8 cellular contexts compared by ENCODE assay signal in the genomic region with DNA sequence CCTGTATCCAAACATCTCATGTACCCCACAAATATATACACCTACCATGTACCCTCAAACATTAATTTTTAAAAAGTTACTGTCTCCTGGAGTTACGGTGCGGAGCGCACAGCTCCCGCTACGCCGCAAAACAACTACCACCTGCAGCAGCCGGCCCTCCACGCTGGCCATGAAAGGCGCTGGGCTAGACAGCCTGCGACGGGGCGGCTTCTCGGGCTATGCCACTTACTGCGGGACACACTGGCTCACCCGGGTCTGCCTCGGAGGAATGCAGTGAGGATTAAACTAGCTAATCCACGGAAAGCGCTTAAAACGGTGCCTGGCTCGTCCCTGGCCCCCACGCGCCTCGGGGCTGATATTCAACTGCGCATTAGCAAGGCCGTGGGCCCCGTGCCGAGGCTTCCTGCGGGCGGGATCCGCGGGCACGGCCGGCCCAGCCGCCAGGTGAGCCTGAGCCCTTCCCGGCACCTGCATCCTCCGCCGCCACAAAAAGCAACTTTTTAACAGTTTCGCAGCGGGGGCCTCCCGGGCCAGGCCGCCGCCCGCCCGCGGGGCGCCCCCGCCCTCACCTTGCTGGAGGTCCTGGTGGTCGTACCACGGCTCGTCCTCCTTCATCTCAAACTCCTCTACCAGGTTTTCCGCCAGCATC. TPM values are rescaled to one million over a fixed set of nuclear protein-coding genes. Genes with fewer than 3 reads are reported as not detected.
A peak's percentile ranks its signal among the peaks of the same experiment; 100 is the strongest.
DNase-seq lines count a peak whose midpoint lies in the region; ATAC-seq, FAIRE-seq and TF ChIP-seq lines count a peak whose summit lies in the region.

No MANE protein-coding gene starts in this region.

- CTCF ChIA-PET in T-cell (lab: Charles Lee) (interaction anchor here in 1 of 2 donors (1.4 kb wide), 1 partner anchor 16 kb away, joined by 6 read pairs; no protein-coding TSS in a partner anchor), MCF 10A (lab: Yijun Ruan, JAX) (interaction anchor here (0.6 to 0.7 kb wide), 3 partner anchors 23 to 48 kb away, joined by 3 to 4 read pairs (median 3); no protein-coding TSS in a partner anchor)

- H3K9ac ChIP-seq in keratinocyte (ENCODE audit: control insufficient read depth, extremely low read depth, insufficient read depth, low read length): peak overlapping the region; percentile 85

- H3K4me3 Mint-ChIP-seq in T-cell (peak overlapping the region; percentile 96 to 98 (median 98)), MCF 10A (ENCODE audit: unreplicated experiment) (peak overlapping the region; percentile 99)

- BruUV-seq in MCF 10A (replicated peaks; lab: Mats Ljungman, UMichigan): no TSS peak

- POLR2A ChIA-PET in T-cell (lab: Charles Lee): interaction anchor here in 1 of 2 donors (0.9 kb wide), 1 partner anchor 16 kb away, joined by 6 read pairs; no protein-coding TSS in a partner anchor
- POLR2A ChIA-PET in MCF 10A (lab: Yijun Ruan, JAX): interaction anchor here (0.6 to 2.7 kb wide), 15 partner anchors 10 to 421 kb away, joined by 3 to 24 read pairs (median 8); a partner anchor contains a TSS

- H3K27me3 ChIP-seq in ACC112 (ENCODE audit: insufficient read depth, low read length) (no peaks in the 10 kb centered on the region), keratinocyte (ENCODE audit: control insufficient read depth, extremely low read depth, insufficient read depth, low read length) (no peaks in the 10 kb centered on the region)

- H2AFZ ChIP-seq in ACC112 (ENCODE audit: low read length, unreplicated experiment) (peak overlapping the region; percentile 93), keratinocyte (ENCODE audit: control insufficient read depth, low read length) (peak overlapping the region; percentile 30)

- no peak for FAIRE-seq in keratinocyte (lab: Jason Lieb, UNC)

- no peak for TF ChIP-seq CTCF in MCF 10A (IDR thresholded peaks at IDR 0.05; ENCODE audit: unreplicated experiment)
- TF ChIP-seq CTCF in keratinocyte (optimal IDR thresholded peaks at IDR 0.05 in 1 of 3, IDR thresholded peaks at IDR 0.05 in 1 of 3, conservative IDR thresholded peaks at IDR 0.05 in 1 of 3; ENCODE audit: extremely low read depth in 1 of 3, insufficient read depth in 2 of 3, low read length in 3 of 3): no peak

- H3K9me3 ChIP-seq in keratinocyte (ENCODE audit: control insufficient read depth, low read depth, low read length): no peaks in the 10 kb centered on the region

- H3K27ac ChIP-seq in ACC112 (ENCODE audit: low read depth, low read length): peak overlapping the region; percentile 59; the same call in 1 of the 2 replicates
- H3K27ac ChIP-seq in keratinocyte (ENCODE audit: control insufficient read depth, insufficient read depth, low read length): peak overlapping the region; percentile 79

- H3K27ac Mint-ChIP-seq in T-cell (peak overlapping the region; percentile 95 to 96), MCF 10A (ENCODE audit: low read depth, unreplicated experiment) (peak overlapping the region; percentile 80)

- ATAC-seq in GM18873 (IDR thresholded peaks at IDR 0.05; ENCODE audit: low FRiP score, unreplicated experiment): peak; percentile 10
- peak; percentile 20 for ATAC-seq in HG03159 (IDR thresholded peaks at IDR 0.05; ENCODE audit: unreplicated experiment)
- ATAC-seq in T-cell (replicated peaks in 1 of 4): peak; percentile 7 to 38 (median 18)

- dilution Hi-C loops in keratinocyte (cut with MboI; ENCODE audit: extremely low pct_ligation_motif_present, low sequenced_read_pairs): no loop called here

- H3K4me3 ChIP-seq in ACC112 (ENCODE audit: low read depth, low read length) (peak overlapping the region; percentile 93), keratinocyte (ENCODE audit: control insufficient read depth in 2 of 3, extremely low read depth in 1 of 3, insufficient read depth in 2 of 3, low read depth in 1 of 3, low read length in 3 of 3) (peak overlapping the region; percentile 61 to 97 (median 97))

- H3K4me1 Mint-ChIP-seq in T-cell (peaks cover 51 to 58% (median 53%) of the 10 kb centered on the region in 3 donors), MCF 10A (ENCODE audit: insufficient read depth, unreplicated experiment) (peaks cover 26% of the 10 kb centered on the region)

- peaks cover 11% of the 10 kb centered on the region for H3K36me3 Mint-ChIP-seq in T-cell
- peaks cover 7% of the 10 kb centered on the region for H3K36me3 Mint-ChIP-seq in MCF 10A (ENCODE audit: insufficient read depth, unreplicated experiment)

- peaks cover 7% of the 10 kb centered on the region for H4K20me1 ChIP-seq in keratinocyte (ENCODE audit: control insufficient read depth, extremely low read depth, insufficient read depth, low read length)

- intact Hi-C loops in MCF 10A (cut with micrococcal nuclease): no loop called here

- H3K9me3 Mint-ChIP-seq in T-cell (no peaks in the 10 kb centered on the region), MCF 10A (ENCODE audit: unreplicated experiment) (no peaks in the 10 kb centered on the region)

- H3K4me1 ChIP-seq in ACC112 (ENCODE audit: control insufficient read depth, insufficient read depth, low read length, unreplicated experiment) (peaks cover 34% of the 10 kb centered on the region), keratinocyte (ENCODE audit: control insufficient read depth, extremely low read depth, insufficient read depth, low read length) (peaks cover 47% of the 10 kb centered on the region)

- peak overlapping the region; percentile 100 for H3K4me2 ChIP-seq in keratinocyte (ENCODE audit: control insufficient read depth, extremely low read depth, insufficient read depth, low read depth, low read length)

- H3K79me2 ChIP-seq in ACC112 (ENCODE audit: control insufficient read depth, insufficient read depth, low read length, unreplicated experiment) (peaks cover 51% of the 10 kb centered on the region), keratinocyte (ENCODE audit: control insufficient read depth, insufficient read depth, low read length) (peaks cover 55% of the 10 kb centered on the region)

- DNase-seq in T-cell (peak in 27 of 34 experiments; percentile 10 to 50 (median 29)), MCF 10A (ENCODE audit: unreplicated experiment) (peak; percentile 47), keratinocyte (ENCODE audit: low read depth, low spot score) (no peak), epidermal melanocyte (ENCODE audit: insufficient read length, low spot score) (no peak)
- DNase-seq in stimulated activated CD4-positive, alpha-beta T cell treated with anti-CD3 and anti-CD28 coated beads, Interleukin-4, amount 100 ng/mL, for 1 hour: peak; percentile 47

- no peaks in the 10 kb centered on the region for H3K36me3 ChIP-seq in ACC112 (ENCODE audit: insufficient read depth, low read length)
- H3K36me3 ChIP-seq in keratinocyte (ENCODE audit: control insufficient read depth in 2 of 2, extremely low read depth in 1 of 2, insufficient read depth in 2 of 2, low read length in 2 of 2): peaks cover 0 to 8% of the 10 kb centered on the region in 2 experiments

- H3K27me3 Mint-ChIP-seq in T-cell (no peaks in the 10 kb centered on the region), MCF 10A (ENCODE audit: insufficient read depth, unreplicated experiment) (no peaks in the 10 kb centered on the region)

- H3K9me1 ChIP-seq in keratinocyte (ENCODE audit: control insufficient read depth, extremely low read depth, insufficient read depth, low read length): peaks cover 2% of the 10 kb centered on the region

RNA-seq across cellular contexts. Expression of a gene that starts 0.6 kb away (rescaled TPM):
- 10 to 100 TPM; 58.7 to 97.5 (median 72.6) TPM for total RNA-seq in T-cell
- total RNA-seq in MCF 10A (2022): 20.0 and 23.9 TPM in 2 replicates
- polyA plus RNA-seq in keratinocyte: 27.3 to 37.1 TPM (median 31.3 TPM) in 3 replicates
- 27.2 TPM for polyA plus RNA-seq in keratinocyte (2011; ENCODE audit: low read depth)
- 25.9 and 34.8 TPM in 2 replicates for polyA plus RNA-seq in keratinocyte (2011; cell fraction: cytosol; rRNA removed)
- 36.7 and 37.3 TPM in 2 replicates for polyA plus RNA-seq in keratinocyte (2011; cell fraction: nucleus; rRNA removed)
- polyA plus RNA-seq in keratinocyte (2012; ENCODE audit: low replicate concordance): 12.2 and 22.5 TPM in 2 replicates
- polyA minus RNA-seq in keratinocyte: 14.5 to 31.2 TPM (median 20.7 TPM) in 3 replicates
- polyA minus RNA-seq in keratinocyte (2011; cell fraction: cytosol; rRNA and poly(A)+ RNA removed): 26.1 TPM
- polyA minus RNA-seq in keratinocyte (2011; cell fraction: nucleus; rRNA and poly(A)+ RNA removed): 12.6 and 25.7 TPM in 2 replicates

Comparison
In these comparisons a context has a peak if more than half of its experiments do, and no peak if none do; other contexts are left out.
1. DNase-seq: peak in T-cell (27 of 34), MCF 10A (single experiment) and stimulated activated CD4-positive, alpha-beta T cell treated with anti-CD3 and anti-CD28 coated beads, Interleukin-4, amount 100 ng/mL, for 1 hour (single experiment); none in keratinocyte (single experiment) and epidermal melanocyte (single experiment).
2. Peak in every context shown above with its lines, with median percentiles within 50 percentile points of each other: ATAC-seq.